ENCODE assay signal across 8 cellular contexts in genomic region chr1:221887091-221887746, GRCh38.
DNase-seq lines count a peak whose midpoint lies in the region; ATAC-seq and TF ChIP-seq lines count a peak whose summit lies in the region.

No MANE protein-coding gene starts in this region.

- no peaks in the 10 kb centered on the region for H3K27me3 ChIP-seq in hepatocyte
- no peaks in the 10 kb centered on the region for H3K27me3 ChIP-seq in thoracic aorta (replicated peaks; ENCODE audit: insufficient read depth)

- WGBS in hepatocyte (ENCODE audit: low lambda C conversion rate, missing lambda C conversion rate): 42% methylated on average over 8 of the region's 8 CpGs

- H3K4me3 ChIP-seq in hepatocyte (no peak overlapping the region), thoracic aorta (no peak overlapping the region)

- DNase-seq in HEK293T (ENCODE audit: extremely low spot score) (peak; percentile 37), UCSD-AML1 (lab: John Stamatoyannopoulos, UW; ENCODE audit: unreplicated experiment) (peak; percentile 18), hepatocyte (ENCODE audit: low spot score) (peak; percentile 77), thoracic aorta (ENCODE audit: low spot score) (peak; percentile 24), NCI-H1092 treated with DMSO at 0.1 percent for 48 hours (lab: John Stamatoyannopoulos, UW) (no peak), inferior parietal cortex (ENCODE audit: extremely low spot score) (no peak)
- no peak for DNase-seq in activated CD4-positive, alpha-beta T cell treated with anti-CD3 and anti-CD28 coated beads for 48 hours

- H3K27ac ChIP-seq in hepatocyte (no peak overlapping the region), thoracic aorta (no peak overlapping the region)

- H3K36me3 ChIP-seq in hepatocyte (replicated peaks; ENCODE audit: insufficient read depth, low read depth): no peaks in the 10 kb centered on the region
- no peaks in the 10 kb centered on the region for H3K36me3 ChIP-seq in thoracic aorta

- H3K4me2 ChIP-seq in hepatocyte: no peak overlapping the region

- ATAC-seq in thoracic aorta (ENCODE audit: insufficient number of reproducible peaks, low FRiP score, low read depth) (peak; percentile 69), GM21825 (IDR thresholded peaks at IDR 0.05; ENCODE audit: unreplicated experiment) (no peak)

- no peaks in the 10 kb centered on the region for H4K20me1 ChIP-seq in hepatocyte (ENCODE audit: insufficient read depth, poor library complexity, severe bottlenecking)

- TF ChIP-seq CTCF in hepatocyte (IDR thresholded peaks at IDR 0.05; ENCODE audit: poor library complexity) (no peak), thoracic aorta (IDR thresholded peaks at IDR 0.05) (no peak)

- POLR2A ChIA-PET in HEK293T (lab: Yijun Ruan, JAX): no interaction called here

- H3K79me2 ChIP-seq in hepatocyte: no peaks in the 10 kb centered on the region

- CTCF ChIA-PET in HEK293T (lab: Yijun Ruan, JAX): interaction anchor here (0.6 kb wide), 1 partner anchor 14 kb away, joined by 3 read pairs; no protein-coding TSS in a partner anchor

- no peak overlapping the region for H2AFZ ChIP-seq in hepatocyte

- H3K9me3 ChIP-seq in hepatocyte (ENCODE audit: low read depth) (no peaks in the 10 kb centered on the region), thoracic aorta (no peaks in the 10 kb centered on the region)

- no peaks in the 10 kb centered on the region for H3K9me2 ChIP-seq in hepatocyte (replicated peaks; ENCODE audit: insufficient read depth)

- no peaks in the 10 kb centered on the region for H3K4me1 ChIP-seq in hepatocyte (ENCODE audit: insufficient read depth)
- peaks cover 3 to 11% of the 10 kb centered on the region in 2 donors for H3K4me1 ChIP-seq in thoracic aorta (ENCODE audit: control insufficient read depth in 1 of 2, low read depth in 2 of 2)

TF ChIP-seq in HEK293T, 16 proteins besides CTCF, POLR2A, EP300 and RAD21:
- no peak for TF ChIP-seq SP1 (IDR thresholded peaks at IDR 0.05)
- TF ChIP-seq LEF1 (IDR thresholded peaks at IDR 0.05; ENCODE audit: borderline replicate concordance): no peak
- no peak for TF ChIP-seq ELF4 (IDR thresholded peaks at IDR 0.05)
- TF ChIP-seq L3MBTL2 (conservative IDR thresholded peaks at IDR 0.05): no peak
- TF ChIP-seq BHLHE40 (IDR thresholded peaks at IDR 0.05; ENCODE audit: borderline replicate concordance): no peak

Comparison
In these comparisons a context has a peak if more than half of its experiments do, and no peak if none do; other contexts are left out.
1. DNase-seq: peak in HEK293T (single experiment), UCSD-AML1 (single experiment), hepatocyte (single experiment) and thoracic aorta (single experiment); none in NCI-H1092 treated with DMSO at 0.1 percent for 48 hours (single experiment), inferior parietal cortex (single experiment) and activated CD4-positive, alpha-beta T cell treated with anti-CD3 and anti-CD28 coated beads for 48 hours (single experiment).